13 cellular contexts compared by ENCODE assay signal in genomic region chr1:15326691-15327530, GRCh38.
DNase-seq lines count a peak whose midpoint lies in the region; ATAC-seq and TF ChIP-seq lines count a peak whose summit lies in the region.
"Had no signal": no experiment of that assay in that cellular context is flagged by ENCODE, and none has a peak within 500 bp of the region (broad histone marks: within the 10 kb centered on the region; RNA-seq: fewer than 3 reads in every experiment).

No MANE protein-coding gene starts in this region.

- H3K4me1 ChIP-seq in skeletal muscle satellite cell (ENCODE audit: control insufficient read depth, insufficient read depth, low read length) (peaks cover 23% of the 10 kb centered on the region), foreskin keratinocyte (no peaks in the 10 kb centered on the region)

- DNase-seq in G401 (ENCODE audit: low spot score) (peak; percentile 57), NCI-H2227 (lab: John Stamatoyannopoulos, UW; ENCODE audit: unreplicated experiment) (peak; percentile 87), fibroblast of gingiva (ENCODE audit: low read depth) (peak; percentile 96), foreskin keratinocyte (no peak)
- no peak for DNase-seq in stimulated activated CD4-positive, alpha-beta T cell treated with anti-CD3 and anti-CD28 coated beads, Interleukin-2, amount 100 ng/mL, for 24 hours
- DNase-seq: activated naive CD4-positive, alpha-beta T cell treated with Interleukin-2 at 50 U/mL for 16 hours; midbrain; NCI-H524 treated with DMSO at 0.1 percent for 48 hours; SIG-M5; stimulated activated naive CD8-positive, alpha-beta T cell treated with anti-CD3 and anti-CD28 coated beads, Interleukin-15, Interleukin-2, amounts not matched to agents 100 U/mL and 50 U/mL, for 24 hours had no signal

- peak overlapping the region; percentile 19 for H3K4me2 ChIP-seq in skeletal muscle satellite cell (ENCODE audit: low read length)

- no peak overlapping the region for H3K9ac ChIP-seq in skeletal muscle satellite cell (ENCODE audit: low read depth, low read length)

- H3K27ac ChIP-seq in foreskin keratinocyte = no peak overlapping the region

- in situ Hi-C loops in G401 (cut with HindIII; ENCODE audit: low sequenced_read_pairs) = loop anchor here (10.0 kb wide), 1 partner anchor 118 kb away; no protein-coding TSS in a partner anchor

- TF ChIP-seq CTCF in foreskin keratinocyte (conservative IDR thresholded peaks at IDR 0.05) = no peak

- H3K36me3 ChIP-seq in skeletal muscle satellite cell (ENCODE audit: insufficient read depth, low read length) = no peaks in the 10 kb centered on the region

- H3K27me3 ChIP-seq in skeletal muscle satellite cell (ENCODE audit: control insufficient read depth, insufficient read depth, low read length) = peaks cover 14% of the 10 kb centered on the region
- no peaks in the 10 kb centered on the region for H3K27me3 ChIP-seq in foreskin keratinocyte

- no peak overlapping the region for H3K4me3 ChIP-seq in skeletal muscle satellite cell (ENCODE audit: low read length)

- no peaks in the 10 kb centered on the region for H3K9me3 ChIP-seq in skeletal muscle satellite cell (replicated peaks; ENCODE audit: low read length)

- ATAC-seq in HG02623 (IDR thresholded peaks at IDR 0.05; ENCODE audit: unreplicated experiment) (no peak), HG03159 (IDR thresholded peaks at IDR 0.05; ENCODE audit: unreplicated experiment) (no peak), foreskin keratinocyte (no peak)
- ATAC-seq: stimulated activated naive CD8-positive, alpha-beta T cell treated with anti-CD3 and anti-CD28 coated beads, Interleukin-15, Interleukin-2, amounts not matched to agents 100 U/mL and 50 U/mL, for 24 hours had no signal

Comparison
In these comparisons a context has a peak if more than half of its experiments do, and no peak if none do; other contexts are left out.
1. DNase-seq: peak in G401 (single experiment), NCI-H2227 (single experiment) and fibroblast of gingiva (single experiment); none in foreskin keratinocyte (0 of 2) and stimulated activated CD4-positive, alpha-beta T cell treated with anti-CD3 and anti-CD28 coated beads, Interleukin-2, amount 100 ng/mL, for 24 hours (0 of 2).